In genomic region chr17:61411944-61412859, GRCh38 we compare ENCODE assay signal across 1 cellular context.
TF ChIP-seq lines count a peak whose summit lies in the region.

No MANE protein-coding gene starts in this region.

TF ChIP-seq in HepG2, 621 proteins besides CTCF, POLR2A, EP300 and RAD21 (continued from another document and continues in another):
- peak; percentile 82 for TF ChIP-seq ZNF142 (CRISPR knock-in tag; IDR thresholded peaks at IDR 0.05)
- TF ChIP-seq RELA (CRISPR knock-in tag; IDR thresholded peaks at IDR 0.05), result peak; percentile 65; the same call in 1 of the 2 replicates
- no peak for TF ChIP-seq NFATC3 (CRISPR knock-in tag; IDR thresholded peaks at IDR 0.05)
- TF ChIP-seq NR3C1 (CRISPR knock-in tag; IDR thresholded peaks at IDR 0.05), result peak; percentile 47; the same call in 1 of the 2 replicates
- peak; percentile 45; the same call in 1 of the 2 replicates for TF ChIP-seq ZFP37 (CRISPR knock-in tag; IDR thresholded peaks at IDR 0.05; ENCODE audit: borderline replicate concordance)
- TF ChIP-seq ZNF891 (CRISPR knock-in tag; IDR thresholded peaks at IDR 0.05), result no peak; the same call in none of the 2 replicates
- TF ChIP-seq HNRNPH1 (optimal IDR thresholded peaks at IDR 0.05; ENCODE audit: low read depth, low read length), result no peak
- peak; percentile 49; the same call in 1 of the 2 replicates for TF ChIP-seq CHD2 (IDR thresholded peaks at IDR 0.05; ENCODE audit: low read depth, low read length)
- TF ChIP-seq ZNF780A (CRISPR knock-in tag; IDR thresholded peaks at IDR 0.05), result peak; percentile 77
- no peak for TF ChIP-seq ATF7 (IDR thresholded peaks at IDR 0.05)
- no peak; the same call in 1 of the 2 replicates for TF ChIP-seq ATF7 (CRISPR knock-in tag; IDR thresholded peaks at IDR 0.05)
- TF ChIP-seq MAFK (conservative IDR thresholded peaks at IDR 0.05 in 1 of 2, IDR thresholded peaks at IDR 0.05 in 1 of 2; ENCODE audit: low read length in 2 of 2), result no peak
- TF ChIP-seq ZNF276 (CRISPR knock-in tag; IDR thresholded peaks at IDR 0.05; ENCODE audit: low read depth), result peak; percentile 44; the same call in 1 of the 2 replicates
- TF ChIP-seq HIC2 (CRISPR knock-in tag; IDR thresholded peaks at IDR 0.05; ENCODE audit: low read depth), result no peak
- no peak for TF ChIP-seq CBX5 (CRISPR knock-in tag; IDR thresholded peaks at IDR 0.05; ENCODE audit: borderline replicate concordance)
- peak; percentile 77 for TF ChIP-seq MAF1 (CRISPR knock-in tag; IDR thresholded peaks at IDR 0.05; ENCODE audit: borderline replicate concordance)
- TF ChIP-seq ZNF18 (CRISPR knock-in tag; IDR thresholded peaks at IDR 0.05; ENCODE audit: insufficient replicate concordance), result peak; percentile 92
- 0 out of 2 replicates have a peak, but pooled peaks have one; percentile 68 for TF ChIP-seq KLF6 (CRISPR knock-in tag; IDR thresholded peaks at IDR 0.05)
- TF ChIP-seq ZBTB14 (CRISPR knock-in tag; IDR thresholded peaks at IDR 0.05), result peak; percentile 51; the same call in 1 of the 2 replicates
- peak; percentile 71; the same call in 1 of the 2 replicates for TF ChIP-seq ZNF841 (CRISPR knock-in tag; IDR thresholded peaks at IDR 0.05; ENCODE audit: borderline replicate concordance)
- peak; percentile 79; the same call in 1 of the 2 replicates for TF ChIP-seq ZNF589 (CRISPR knock-in tag; conservative IDR thresholded peaks at IDR 0.05)
- TF ChIP-seq ZNF564 (CRISPR knock-in tag; IDR thresholded peaks at IDR 0.05), result peak; percentile 86
- TF ChIP-seq MTA1 (CRISPR knock-in tag; IDR thresholded peaks at IDR 0.05; ENCODE audit: borderline replicate concordance), result peak; percentile 74; the same call in 1 of the 2 replicates
- TF ChIP-seq JUNB (CRISPR knock-in tag; IDR thresholded peaks at IDR 0.05; ENCODE audit: borderline replicate concordance), result no peak
- TF ChIP-seq ZNF83 (CRISPR knock-in tag; IDR thresholded peaks at IDR 0.05; ENCODE audit: borderline replicate concordance), result no peak
- TF ChIP-seq ZNF235 (CRISPR knock-in tag; IDR thresholded peaks at IDR 0.05; ENCODE audit: borderline replicate concordance), result 0 out of 2 replicates have a peak, but pooled peaks have one; percentile 21
- TF ChIP-seq ZEB1 (IDR thresholded peaks at IDR 0.05; ENCODE audit: insufficient replicate concordance, low read depth), result no peak
- peak; percentile 93; the same call in 1 of the 2 replicates for TF ChIP-seq BRCA1 (CRISPR knock-in tag; IDR thresholded peaks at IDR 0.05)
- peak; percentile 98 for TF ChIP-seq ZBTB33 (CRISPR knock-in tag; IDR thresholded peaks at IDR 0.05)
- TF ChIP-seq TGIF2 (CRISPR knock-in tag; IDR thresholded peaks at IDR 0.05), result peak; percentile 63; the same call in 1 of the 2 replicates
- TF ChIP-seq NR2F2 (IDR thresholded peaks at IDR 0.05; ENCODE audit: borderline replicate concordance, low read depth), result peak; percentile 47; the same call in 1 of the 2 replicates
- TF ChIP-seq BRD4 (CRISPR knock-in tag; IDR thresholded peaks at IDR 0.05), result peak; percentile 72; the same call in 1 of the 2 replicates
- TF ChIP-seq TAF15 (IDR thresholded peaks at IDR 0.05; ENCODE audit: low read depth, low read length, poor library complexity, severe bottlenecking), result no peak
- TF ChIP-seq NCOR1 (IDR thresholded peaks at IDR 0.05; ENCODE audit: borderline replicate concordance, low read length), result no peak
- 0 out of 2 replicates have a peak, but pooled peaks have one; percentile 70 for TF ChIP-seq SP140L (CRISPR knock-in tag; IDR thresholded peaks at IDR 0.05; ENCODE audit: borderline replicate concordance)
- no peak for TF ChIP-seq NFE2L2 (IDR thresholded peaks at IDR 0.05; ENCODE audit: low read length)
- TF ChIP-seq ZNF326 (CRISPR knock-in tag; IDR thresholded peaks at IDR 0.05; ENCODE audit: borderline replicate concordance), result no peak
- TF ChIP-seq RNF219 (CRISPR knock-in tag; IDR thresholded peaks at IDR 0.05), result 0 out of 2 replicates have a peak, but pooled peaks have one; percentile 66
- TF ChIP-seq AFF4 (CRISPR knock-in tag; IDR thresholded peaks at IDR 0.05), result no peak
